ENCODE assay signal across 14 cellular contexts in genomic region chr18:3283908-3284307, GRCh38. TPM values are rescaled to one million over a fixed set of nuclear protein-coding genes. Genes with fewer than 3 reads are reported as not detected.
DNase-seq lines count a peak whose midpoint lies in the region; ATAC-seq and TF ChIP-seq lines count a peak whose summit lies in the region.
"Had no signal": no experiment of that assay in that cellular context is flagged by ENCODE, and none has a peak within 500 bp of the region (broad histone marks: within the 10 kb centered on the region; RNA-seq: fewer than 3 reads in every experiment).

No MANE protein-coding gene starts in this region.

- H3K4me1 ChIP-seq in left ventricle myocardium inferior, result peaks cover 26% of the 10 kb centered on the region
- H3K4me1 ChIP-seq: Caco-2 had no signal

- peaks cover under 1% of the 10 kb centered on the region for H3K36me3 ChIP-seq in left ventricle myocardium inferior

- no peak for ATAC-seq in left cardiac atrium
- ATAC-seq in GM18511 (IDR thresholded peaks at IDR 0.05; ENCODE audit: unreplicated experiment), result no peak
- ATAC-seq: natural killer cell had no signal

- peaks cover 31% of the 10 kb centered on the region for H3K9me3 Mint-ChIP-seq in nephron progenitor cell
- H3K9me3 Mint-ChIP-seq: natural killer cell; T-helper 1 cell treated with Interleukin-12 subunit alpha and Interleukin-12 subunit beta and Interleukin-4 antibody, amounts not matched to agents 30 μg/mL and 1 μg/mL, for 36 hours had no signal

- DNase-seq in left ventricle myocardium inferior (no peak), left cardiac atrium (no peak), nephron progenitor cell (peak; percentile 10), T-helper 1 cell (no peak), mesenteric fat pad (ENCODE audit: low spot score) (no peak), NCI-H345 treated with DMSO at 0.1 percent for 48 hours (lab: John Stamatoyannopoulos, UW; ENCODE audit: unreplicated experiment) (no peak)
- DNase-seq: activated CD4-positive, alpha-beta T cell treated with anti-CD3 and anti-CD28 coated beads, Interleukin-2, amount 50 U/mL, for 1 hour; activated T-cell treated with anti-CD3 and anti-CD28 coated beads, Interleukin-2, amount 50 U/mL, for 48 hours; Caco-2; natural killer cell had no signal

- peaks cover 8% of the 10 kb centered on the region for H3K36me3 Mint-ChIP-seq in nephron progenitor cell (ENCODE audit: low read depth)

- H3K27ac ChIP-seq in left ventricle myocardium inferior (replicated peaks), result peak overlapping the region; percentile 47
- H3K27ac ChIP-seq in cingulate gyrus (ENCODE audit: low read depth, low read length), result peak overlapping the region; percentile 80

- intact Hi-C loops in left ventricle myocardium inferior (cut with micrococcal nuclease) (loop anchor here (5.0 kb wide), 1 partner anchor 303 kb away; no protein-coding TSS in a partner anchor), left cardiac atrium (cut with DNase I) (loop anchor here (2.0 to 10.0 kb wide), 5 partner anchors 167 to 378 kb away; partner anchors contain the start of gene TGIF1 (in 2 of the 2))

- H3K4me3 Mint-ChIP-seq in nephron progenitor cell, result no peak overlapping the region
- H3K4me3 Mint-ChIP-seq: natural killer cell; T-helper 1 cell treated with Interleukin-12 subunit alpha and Interleukin-12 subunit beta and Interleukin-4 antibody, amounts not matched to agents 30 μg/mL and 1 μg/mL, for 36 hours had no signal

- H3K27me3 ChIP-seq in left ventricle myocardium inferior (ENCODE audit: low read depth), result no peaks in the 10 kb centered on the region

- no peaks in the 10 kb centered on the region for H3K9me3 ChIP-seq in left ventricle myocardium inferior (replicated peaks)
- H3K9me3 ChIP-seq: Caco-2 had no signal

- no peak for TF ChIP-seq CTCF in left ventricle myocardium inferior (IDR thresholded peaks at IDR 0.05; ENCODE audit: borderline replicate concordance)
- no peak for TF ChIP-seq CTCF in nephron progenitor cell (IDR thresholded peaks at IDR 0.05)

- no peak overlapping the region for H3K4me3 ChIP-seq in left ventricle myocardium inferior
- H3K4me3 ChIP-seq: skin epidermis had no signal

- peak overlapping the region; percentile 49 for H3K27ac Mint-ChIP-seq in nephron progenitor cell
- H3K27ac Mint-ChIP-seq: natural killer cell; T-helper 1 cell treated with Interleukin-12 subunit alpha and Interleukin-12 subunit beta and Interleukin-4 antibody, amounts not matched to agents 30 μg/mL and 1 μg/mL, for 36 hours had no signal

- no peaks in the 10 kb centered on the region for H3K27me3 Mint-ChIP-seq in nephron progenitor cell (ENCODE audit: low read depth, poor library complexity)

- peaks cover 24% of the 10 kb centered on the region for H3K4me1 Mint-ChIP-seq in nephron progenitor cell

RNA-seq across cellular contexts. Expression of gene MYL12B, which starts 22.0 kb away (rescaled TPM):
- 176 TPM for total RNA-seq in left ventricle myocardium inferior
- 100 to 1,000 TPM; 161 to 230 TPM for total RNA-seq in left cardiac atrium
- total RNA-seq in mesenteric fat pad, result 291 TPM

RNA-seq across cellular contexts. Expression of gene MYL12A, which starts 36.3 kb away (rescaled TPM):
- total RNA-seq in left ventricle myocardium inferior (2,410 TPM), left cardiac atrium (100 to 1,000 TPM; 919 to 945 TPM), mesenteric fat pad (460 TPM)
